In genomic region chr20:11094196-11094595, GRCh38 we compare ENCODE assay signal across 37 cellular contexts.
"Had no signal": no experiment of that assay in that cellular context is flagged by ENCODE, and none has a peak within 500 bp of the region (broad histone marks: within the 10 kb centered on the region; RNA-seq: fewer than 3 reads in every experiment).

No MANE protein-coding gene starts in this region.

- H3K27me3 Mint-ChIP-seq: activated B cell treated with CpG ODN at 0.5 μM for 24 hours; activated CD4-positive, alpha-beta memory T cell treated with anti-CD3 and anti-CD28 coated beads for 36 hours; activated CD4-positive, alpha-beta T cell treated with anti-CD3 and anti-CD28 coated beads, Interleukin-2, amount 10 ng/mL, durations not matched to agents 24 days and 14 days; activated CD8-positive, alpha-beta memory T cell treated with anti-CD3 and anti-CD28 coated beads, Interleukin-2, amount 10 ng/mL, durations not matched to agents 7 days and 5 days; activated naive CD4-positive, alpha-beta T cell treated with anti-CD3 and anti-CD28 coated beads, Interleukin-2, amount 10 ng/mL, durations not matched to agents 7 days and 5 days; activated naive CD4-positive, alpha-beta T cell treated with anti-CD3 and anti-CD28 coated beads, Interleukin-2, amount 50 U/mL, for 24 hours; activated naive CD8-positive, alpha-beta T cell; activated naive CD8-positive, alpha-beta T cell treated with anti-CD3 and anti-CD28 coated beads, Interleukin-2, amount 10 ng/mL, durations not matched to agents 7 days and 5 days; activated naive CD8-positive, alpha-beta T cell treated with anti-CD3 and anti-CD28 coated beads, Interleukin-2, amount 50 U/mL, for 24 hours; activated T-cell treated with anti-CD3 and anti-CD28 coated beads, Interleukin-2, amount 50 U/mL, for 24 hours; brain; central memory CD8-positive, alpha-beta T cell had no signal

- H3K27ac ChIP-seq: ascending aorta, cardiac muscle cell, VCaP had no signal

- H3K4me3 ChIP-seq: ascending aorta, cardiac muscle cell had no signal

- H3K36me3 Mint-ChIP-seq: activated CD4-positive, alpha-beta memory T cell treated with anti-CD3 and anti-CD28 coated beads for 36 hours; activated CD8-positive, alpha-beta memory T cell treated with anti-CD3 and anti-CD28 coated beads, Interleukin-2, amount 10 ng/mL, durations not matched to agents 7 days and 5 days; activated naive CD4-positive, alpha-beta T cell treated with anti-CD3 and anti-CD28 coated beads, Interleukin-2, amount 10 ng/mL, durations not matched to agents 7 days and 5 days; activated naive CD4-positive, alpha-beta T cell treated with anti-CD3 and anti-CD28 coated beads, Interleukin-2, amount 50 U/mL, for 24 hours; activated naive CD8-positive, alpha-beta T cell; activated naive CD8-positive, alpha-beta T cell treated with anti-CD3 and anti-CD28 coated beads, Interleukin-2, amount 10 ng/mL, durations not matched to agents 7 days and 5 days; brain had no signal

- H3K4me3 Mint-ChIP-seq: activated B cell treated with CpG ODN at 0.5 μM for 24 hours; activated CD4-positive, alpha-beta memory T cell treated with anti-CD3 and anti-CD28 coated beads for 36 hours; activated CD4-positive, alpha-beta T cell treated with anti-CD3 and anti-CD28 coated beads, Interleukin-2, amount 10 ng/mL, durations not matched to agents 24 days and 14 days; activated CD8-positive, alpha-beta memory T cell treated with anti-CD3 and anti-CD28 coated beads, Interleukin-2, amount 10 ng/mL, durations not matched to agents 7 days and 5 days; activated CD8-positive, alpha-beta T cell treated with anti-CD3 and anti-CD28 coated beads, Interleukin-2, amount 10 ng/mL, durations not matched to agents 7 days and 5 days; activated naive CD4-positive, alpha-beta T cell treated with anti-CD3 and anti-CD28 coated beads, Interleukin-2, amount 10 ng/mL, durations not matched to agents 7 days and 5 days; activated naive CD4-positive, alpha-beta T cell treated with anti-CD3 and anti-CD28 coated beads, Interleukin-2, amount 50 U/mL, for 24 hours; activated naive CD8-positive, alpha-beta T cell; activated naive CD8-positive, alpha-beta T cell treated with anti-CD3 and anti-CD28 coated beads, Interleukin-2, amount 10 ng/mL, durations not matched to agents 7 days and 5 days; activated naive CD8-positive, alpha-beta T cell treated with anti-CD3 and anti-CD28 coated beads, Interleukin-2, amount 50 U/mL, for 24 hours; activated T-cell treated with anti-CD3 and anti-CD28 coated beads, Interleukin-2, amount 50 U/mL, for 24 hours; brain; central memory CD8-positive, alpha-beta T cell; T-helper 1 cell treated with Interleukin-12 subunit alpha and Interleukin-12 subunit beta and Interleukin-4 antibody, amounts not matched to agents 30 μg/mL and 1 μg/mL, for 36 hours; T-helper 2 cell treated with Interferon-gamma antibody and Interleukin-4, amounts not matched to agents 5 μg/mL and 100 μg/mL, for 36 hours had no signal

- H3K27ac Mint-ChIP-seq: activated B cell treated with CpG ODN at 0.5 μM for 24 hours; activated CD4-positive, alpha-beta memory T cell treated with anti-CD3 and anti-CD28 coated beads for 36 hours; activated CD4-positive, alpha-beta T cell treated with anti-CD3 and anti-CD28 coated beads, Interleukin-2, amount 10 ng/mL, durations not matched to agents 24 days and 14 days; activated CD8-positive, alpha-beta memory T cell treated with anti-CD3 and anti-CD28 coated beads, Interleukin-2, amount 10 ng/mL, durations not matched to agents 7 days and 5 days; activated CD8-positive, alpha-beta T cell treated with anti-CD3 and anti-CD28 coated beads, Interleukin-2, amount 10 ng/mL, durations not matched to agents 7 days and 5 days; activated naive CD4-positive, alpha-beta T cell treated with anti-CD3 and anti-CD28 coated beads, Interleukin-2, amount 10 ng/mL, durations not matched to agents 7 days and 5 days; activated naive CD4-positive, alpha-beta T cell treated with anti-CD3 and anti-CD28 coated beads, Interleukin-2, amount 50 U/mL, for 24 hours; activated naive CD8-positive, alpha-beta T cell; activated naive CD8-positive, alpha-beta T cell treated with anti-CD3 and anti-CD28 coated beads, Interleukin-2, amount 10 ng/mL, durations not matched to agents 7 days and 5 days; activated naive CD8-positive, alpha-beta T cell treated with anti-CD3 and anti-CD28 coated beads, Interleukin-2, amount 50 U/mL, for 24 hours; activated T-cell treated with anti-CD3 and anti-CD28 coated beads, Interleukin-2, amount 50 U/mL, for 24 hours; activated T-helper 2 cell treated with anti-CD3 and anti-CD28 coated beads, Interferon-gamma antibody, Interleukin-2, Interleukin-4, amounts not matched to agents 10 μg/mL and 5 μg/mL and 100 μg/mL, durations not matched to agents 14 hours and 24 hours and 36 hours; T-helper 1 cell treated with Interleukin-12 subunit alpha and Interleukin-12 subunit beta and Interleukin-4 antibody, amounts not matched to agents 30 μg/mL and 1 μg/mL, for 36 hours; T-helper 2 cell treated with Interferon-gamma antibody and Interleukin-4, amounts not matched to agents 5 μg/mL and 100 μg/mL, for 36 hours had no signal

- ATAC-seq: activated CD8-positive, alpha-beta memory T cell treated with anti-CD3 and anti-CD28 coated beads, Interleukin-2, amount 10 ng/mL, durations not matched to agents 7 days and 5 days; activated CD8-positive, alpha-beta T cell treated with anti-CD3 and anti-CD28 coated beads, Interleukin-2, amount 10 ng/mL, durations not matched to agents 7 days and 5 days; activated naive CD8-positive, alpha-beta T cell treated with anti-CD3 and anti-CD28 coated beads, Interleukin-2, amount 50 U/mL, for 24 hours had no signal

- H3K4me1 Mint-ChIP-seq: activated B cell treated with CpG ODN at 0.5 μM for 24 hours; activated CD4-positive, alpha-beta T cell treated with anti-CD3 and anti-CD28 coated beads, Interleukin-2, amount 10 ng/mL, durations not matched to agents 24 days and 14 days; activated CD8-positive, alpha-beta memory T cell treated with anti-CD3 and anti-CD28 coated beads, Interleukin-2, amount 10 ng/mL, durations not matched to agents 7 days and 5 days; activated naive CD4-positive, alpha-beta T cell treated with anti-CD3 and anti-CD28 coated beads, Interleukin-2, amount 10 ng/mL, durations not matched to agents 7 days and 5 days; activated naive CD4-positive, alpha-beta T cell treated with anti-CD3 and anti-CD28 coated beads, Interleukin-2, amount 50 U/mL, for 24 hours; activated naive CD8-positive, alpha-beta T cell treated with anti-CD3 and anti-CD28 coated beads, Interleukin-2, amount 10 ng/mL, durations not matched to agents 7 days and 5 days; activated naive CD8-positive, alpha-beta T cell treated with anti-CD3 and anti-CD28 coated beads, Interleukin-2, amount 50 U/mL, for 24 hours; central memory CD8-positive, alpha-beta T cell had no signal

- H3K9me3 Mint-ChIP-seq: activated naive CD4-positive, alpha-beta T cell treated with anti-CD3 and anti-CD28 coated beads, Interleukin-2, amount 10 ng/mL, durations not matched to agents 7 days and 5 days; activated naive CD8-positive, alpha-beta T cell treated with anti-CD3 and anti-CD28 coated beads, Interleukin-2, amount 10 ng/mL, durations not matched to agents 7 days and 5 days; activated naive CD8-positive, alpha-beta T cell treated with anti-CD3 and anti-CD28 coated beads, Interleukin-2, amount 50 U/mL, for 24 hours; T-helper 1 cell treated with Interleukin-12 subunit alpha and Interleukin-12 subunit beta and Interleukin-4 antibody, amounts not matched to agents 30 μg/mL and 1 μg/mL, for 36 hours had no signal

- H3K9me3 ChIP-seq: ascending aorta had no signal

- H3K27me3 ChIP-seq: ascending aorta, cardiac muscle cell had no signal

- DNase-seq: activated B cell treated with CpG ODN at 0.5 μM for 24 hours; activated CD4-positive, alpha-beta memory T cell treated with anti-CD3 and anti-CD28 coated beads for 36 hours; activated CD4-positive, alpha-beta T cell treated with anti-CD3 and anti-CD28 coated beads for 4 hours; activated CD4-positive, alpha-beta T cell treated with anti-CD3 and anti-CD28 coated beads, Interleukin-2, amount 10 ng/mL, durations not matched to agents 24 days and 14 days; activated CD4-positive, alpha-beta T cell treated with anti-CD3 and anti-CD28 coated beads, Interleukin-2, amount 50 U/mL, for 1 hour; activated CD4-positive, alpha-beta T cell treated with anti-CD3 and anti-CD28 coated beads, Interleukin-2, amount 50 U/mL, for 4 hours; activated CD4-positive, CD25-positive, alpha-beta regulatory T cell treated with anti-CD3 and anti-CD28 coated beads, Interleukin-2, amount 50 U/mL, for 72 hours; activated CD8-positive, alpha-beta memory T cell treated with anti-CD3 and anti-CD28 coated beads for 24 hours; activated CD8-positive, alpha-beta memory T cell treated with anti-CD3 and anti-CD28 coated beads, Interleukin-2, amount 10 ng/mL, durations not matched to agents 7 days and 5 days; activated CD8-positive, alpha-beta memory T cell treated with anti-CD3 and anti-CD28 coated beads, Interleukin-2, amount 50 U/mL, for 48 hours; activated CD8-positive, alpha-beta T cell treated with anti-CD3 and anti-CD28 coated beads, Interleukin-2, amount 10 ng/mL, durations not matched to agents 7 days and 5 days; activated effector memory CD4-positive, alpha-beta T cell treated with Interleukin-2 at 50 U/mL for 16 hours; activated gamma-delta T cell; activated naive CD4-positive, alpha-beta T cell treated with anti-CD3 and anti-CD28 coated beads, Interleukin-2, amount 10 ng/mL, durations not matched to agents 7 days and 5 days; activated naive CD4-positive, alpha-beta T cell treated with Interleukin-2 at 50 U/mL for 16 hours; activated naive CD8-positive, alpha-beta T cell treated with anti-CD3 and anti-CD28 coated beads, Interleukin-2, amount 10 ng/mL, durations not matched to agents 7 days and 5 days; activated naive CD8-positive, alpha-beta T cell treated with anti-CD3 and anti-CD28 coated beads, Interleukin-2, amount 50 U/mL, for 24 hours; activated T-cell treated with anti-CD3 and anti-CD28 coated beads, Interleukin-2, amount 50 U/mL, for 24 hours; activated T-cell treated with anti-CD3 and anti-CD28 coated beads, Interleukin-2, amount 50 U/mL, for 48 hours; amygdala; anterior cingulate cortex; caudate nucleus; cerebellar nuclear complex; T-helper 2 cell; T-helper 9 cell had no signal

- FAIRE-seq: bronchial epithelial cell, TTC549 had no signal

- H3K36me3 ChIP-seq: ascending aorta, cardiac muscle cell had no signal
